ENCODE assay signal across 23 cellular contexts in the genomic region with DNA sequence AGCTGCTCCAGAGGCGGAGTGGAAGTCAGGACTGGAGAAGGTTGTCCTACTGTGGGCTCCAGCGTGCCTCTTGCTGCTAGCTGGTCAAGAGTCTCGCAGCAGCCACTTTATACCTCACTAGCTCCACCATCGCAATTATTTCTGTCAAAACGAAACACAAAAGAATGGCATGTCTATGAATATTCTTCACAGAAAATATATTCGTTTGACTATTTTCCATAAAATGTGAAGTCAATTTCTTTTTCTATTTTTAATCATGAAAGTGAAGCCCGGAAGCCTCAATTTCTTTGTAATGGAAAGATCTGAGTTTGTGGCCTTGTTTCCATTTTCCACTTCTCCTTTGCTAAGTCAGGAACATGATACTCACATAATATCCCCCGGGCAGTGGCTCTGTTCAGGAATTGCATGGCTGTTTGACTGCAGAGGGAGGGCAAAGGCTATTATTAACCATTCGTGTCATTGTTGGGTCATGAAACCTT. TPM values are rescaled to one million over a fixed set of nuclear protein-coding genes. Genes with fewer than 3 reads are reported as not detected.
DNase-seq lines count a peak whose midpoint lies in the region; ATAC-seq and TF ChIP-seq lines count a peak whose summit lies in the region.
"Had no signal": no experiment of that assay in that cellular context is flagged by ENCODE, and none has a peak within 500 bp of the region (broad histone marks: within the 10 kb centered on the region; RNA-seq: fewer than 3 reads in every experiment).

No MANE protein-coding gene starts in this region.

- 70% methylated on average over 9 of the region's 9 CpGs for WGBS in heart right ventricle, 2 donors

- H3K4me1 ChIP-seq in heart right ventricle, result peaks cover 0 to 16% (median 0%) of the 10 kb centered on the region in 9 donors
- H3K4me1 ChIP-seq in tibial artery, result peaks cover 0 to 14% (median 4%) of the 10 kb centered on the region in 4 donors
- H3K4me1 ChIP-seq: upper lobe of left lung had no signal

- no peak for TF ChIP-seq CTCF in heart right ventricle (IDR thresholded peaks at IDR 0.05)
- no peak for TF ChIP-seq CTCF in tibial artery (IDR thresholded peaks at IDR 0.05)

- H3K27me3 ChIP-seq in heart right ventricle (no peaks in the 10 kb centered on the region), tibial artery (no peaks in the 10 kb centered on the region)
- H3K27me3 ChIP-seq: upper lobe of left lung had no signal

- DNase-seq in heart right ventricle (peak in 1 of 2 donors; percentile 9), Right ventricle myocardium inferior (ENCODE audit: missing footprints) (no peak), RPMI7951 (ENCODE audit: low read depth) (peak; percentile 61), left kidney (ENCODE audit: low read depth, low spot score) (peak; percentile 66), tibial artery (no peak), AG08396 (ENCODE audit: low spot score) (no peak), NCI-H345 (lab: John Stamatoyannopoulos, UW) (no peak), left lobe of liver (ENCODE audit: low spot score) (no peak)
- DNase-seq: activated CD4-positive, alpha-beta T cell treated with anti-CD3 and anti-CD28 coated beads, Interleukin-2, amount 50 U/mL, for 1 hour; activated gamma-delta T cell treated with Interleukin-2 at 50 U/mL for 16 hours; amygdala; CD4-positive, alpha-beta T cell; DMS53; H9; midbrain; NCI-H2171 treated with DMSO at 0.1 percent for 48 hours; NK-92 treated with Interleukin-12 subunit alpha and Interleukin-12 subunit beta, amount 100 ng/mL, for 24 hours; retina; RPMI8226; stimulated activated CD4-positive, alpha-beta T cell treated with anti-CD3 and anti-CD28 coated beads, Interleukin-15, amount 100 ng/mL, for 24 hours; upper lobe of left lung had no signal

- intact Hi-C loops in heart right ventricle (cut with DNase I), result loop anchor here in 5 of 10 donors (10.0 kb wide), 4 partner anchors 155 to 1025 kb away; no protein-coding TSS in a partner anchor
- intact Hi-C loops in Right ventricle myocardium inferior (cut with DNase I), result loop anchor here (10.0 kb wide), 1 partner anchor 155 kb away; no protein-coding TSS in a partner anchor
- intact Hi-C loops in tibial artery (cut with DNase I; ENCODE audit: low total_unique reads), result loop anchor here (10.0 kb wide), 1 partner anchor 1015 kb away; no protein-coding TSS in a partner anchor

- H3K27ac ChIP-seq in heart right ventricle (peak overlapping the region in 4 of 10 donors; percentile 14 to 42 (median 32)), tibial artery (peak overlapping the region; percentile 6 to 32)
- H3K27ac ChIP-seq: HL-60, upper lobe of left lung had no signal

- peak in 7 of 8 donors; percentile 47 to 77 (median 63) for ATAC-seq in heart right ventricle
- ATAC-seq in Right ventricle myocardium inferior, result no peak
- ATAC-seq in left lobe of liver, result no peak
- ATAC-seq: stimulated activated effector memory CD8-positive, alpha-beta T cell treated with anti-CD3 and anti-CD28 coated beads, Interleukin-12 subunit alpha, Interleukin-12 subunit beta, amount 100 ng/mL, for 72 hours had no signal

- H3K4me3 ChIP-seq in heart right ventricle (no peak overlapping the region), tibial artery (no peak overlapping the region)
- H3K4me3 ChIP-seq: upper lobe of left lung had no signal

- H3K9me3 ChIP-seq in heart right ventricle (no peaks in the 10 kb centered on the region), tibial artery (no peaks in the 10 kb centered on the region)
- H3K9me3 ChIP-seq: upper lobe of left lung had no signal

- H3K36me3 ChIP-seq in heart right ventricle (peaks cover 0 to 4% (median 0%) of the 10 kb centered on the region in 9 donors), tibial artery (peaks cover 0 to 5% (median 3%) of the 10 kb centered on the region in 3 donors)

RNA-seq across cellular contexts. Expression of a gene that starts 51.7 kb away (rescaled TPM):
- total RNA-seq in heart right ventricle (10 to 100 TPM; 11.0 to 21.7 (median 14.3) TPM), Right ventricle myocardium inferior (11.4 TPM), left lobe of liver (5.6 TPM)
- polyA plus RNA-seq in heart right ventricle, result 10 to 100 TPM in 1 of 2 donors, 1 to 10 TPM in 1; 5.2 to 31.9 TPM
- total RNA-seq in RPMI7951 (2014; rRNA removed; shearing (Covaris generic)), result 109 and 127 TPM in 2 replicates

Comparison
In these comparisons a context has a peak if more than half of its experiments do, and no peak if none do; other contexts are left out.
1. ATAC-seq: peak in heart right ventricle (7 of 8); none in Right ventricle myocardium inferior (single experiment) and left lobe of liver (single experiment).
2. DNase-seq: peak in RPMI7951 (single experiment) and left kidney (single experiment); none in Right ventricle myocardium inferior (single experiment), tibial artery (0 of 2), AG08396 (single experiment), NCI-H345 (single experiment) and left lobe of liver (single experiment).